Comparison of ENCODE assay signal across 8 cellular contexts in genomic region chr15:34543860-34544649, GRCh38. TPM values are rescaled to one million over a fixed set of nuclear protein-coding genes. Genes with fewer than 3 reads are reported as not detected.
A peak's percentile ranks its signal among the peaks of the same experiment; 100 is the strongest.
DNase-seq lines count a peak whose midpoint lies in the region; ATAC-seq, FAIRE-seq and TF ChIP-seq lines count a peak whose summit lies in the region.
"Not testable (repeated sequence)": the region's sequence is repeated elsewhere in the genome, so short reads cannot be mapped to it uniquely, and the experiment has no call there.

No MANE protein-coding gene starts in this region.

- H3K27me3 Mint-ChIP-seq in CD4-positive, CD25-positive, alpha-beta regulatory T cell; T-helper 2 cell treated with Interferon-gamma antibody and Interleukin-4, amounts not matched to agents 5 μg/mL and 100 μg/mL, for 36 hours (ENCODE audit: low read depth); activated CD8-positive, alpha-beta T cell treated with anti-CD3 and anti-CD28 coated beads, Interleukin-2, amount 10 ng/mL, durations not matched to agents 7 days and 5 days (ENCODE audit: low read depth); stimulated activated naive CD8-positive, alpha-beta T cell treated with anti-CD3 and anti-CD28 coated beads, Interleukin-15, amount 100 ng/mL, for 72 hours: not testable (repeated sequence)

- H3K9ac ChIP-seq in PC-3 (ENCODE audit: low read length); endothelial cell of umbilical vein (replicated peaks; ENCODE audit: extremely low read depth, insufficient read depth, low read length): not testable (repeated sequence)

- POLR2A ChIA-PET in PC-3 (lab: Charles Lee; ENCODE audit: unreplicated experiment); activated CD8-positive, alpha-beta T cell treated with anti-CD3 and anti-CD28 coated beads, Interleukin-2, amount 10 ng/mL, durations not matched to agents 7 days and 5 days (lab: Charles Lee); endothelial cell of umbilical vein (lab: Charles Lee): not testable (repeated sequence)

- H3K9me3 Mint-ChIP-seq in CD4-positive, CD25-positive, alpha-beta regulatory T cell; T-helper 2 cell treated with Interferon-gamma antibody and Interleukin-4, amounts not matched to agents 5 μg/mL and 100 μg/mL, for 36 hours; activated CD8-positive, alpha-beta T cell treated with anti-CD3 and anti-CD28 coated beads, Interleukin-2, amount 10 ng/mL, durations not matched to agents 7 days and 5 days (ENCODE audit: insufficient read depth); activated naive CD4-positive, alpha-beta T cell treated with anti-CD3 and anti-CD28 coated beads, Interleukin-2, amount 50 U/mL, for 72 hours; stimulated activated naive CD8-positive, alpha-beta T cell treated with anti-CD3 and anti-CD28 coated beads, Interleukin-15, amount 100 ng/mL, for 72 hours: not testable (repeated sequence)

- CTCF ChIA-PET in PC-3 (lab: Charles Lee); activated CD8-positive, alpha-beta T cell treated with anti-CD3 and anti-CD28 coated beads, Interleukin-2, amount 10 ng/mL, durations not matched to agents 7 days and 5 days (lab: Charles Lee); endothelial cell of umbilical vein (lab: Charles Lee): not testable (repeated sequence)

- H3K9me2 ChIP-seq in PC-3 (replicated peaks; ENCODE audit: low read length), result not testable (repeated sequence)

- not testable (repeated sequence) for H3K4me1 Mint-ChIP-seq in CD4-positive, CD25-positive, alpha-beta regulatory T cell; T-helper 2 cell treated with Interferon-gamma antibody and Interleukin-4, amounts not matched to agents 5 μg/mL and 100 μg/mL, for 36 hours (ENCODE audit: low read depth); activated CD8-positive, alpha-beta T cell treated with anti-CD3 and anti-CD28 coated beads, Interleukin-2, amount 10 ng/mL, durations not matched to agents 7 days and 5 days (ENCODE audit: low read depth); stimulated activated naive CD8-positive, alpha-beta T cell treated with anti-CD3 and anti-CD28 coated beads, Interleukin-15, amount 100 ng/mL, for 72 hours

- peak; percentile 74 to 81 for ATAC-seq in CD4-positive, CD25-positive, alpha-beta regulatory T cell (ENCODE audit: low read depth in 2 of 2)
- ATAC-seq in PC-3 (peak; percentile 76), gastrocnemius medialis (peak; percentile 26 to 33)
- ATAC-seq in activated CD8-positive, alpha-beta T cell treated with anti-CD3 and anti-CD28 coated beads, Interleukin-2, amount 10 ng/mL, durations not matched to agents 7 days and 5 days, result peak; percentile 86
- peak; percentile 88 to 98 for ATAC-seq in activated naive CD4-positive, alpha-beta T cell treated with anti-CD3 and anti-CD28 coated beads, Interleukin-2, amount 50 U/mL, for 72 hours
- peak; percentile 95 for ATAC-seq in stimulated activated naive CD8-positive, alpha-beta T cell treated with anti-CD3 and anti-CD28 coated beads, Interleukin-15, amount 100 ng/mL, for 72 hours

- H3K4me2 ChIP-seq in PC-3 (ENCODE audit: low read length); endothelial cell of umbilical vein (ENCODE audit: insufficient read depth, low read length): not testable (repeated sequence)

- peak; percentile 74 for FAIRE-seq in endothelial cell of umbilical vein (lab: Jason Lieb, UNC)

- not testable (repeated sequence) for H3F3A ChIP-seq in PC-3 (ENCODE audit: low read length, unreplicated experiment)

- DNase-seq in CD4-positive, CD25-positive, alpha-beta regulatory T cell; PC-3; activated CD8-positive, alpha-beta T cell treated with anti-CD3 and anti-CD28 coated beads, Interleukin-2, amount 10 ng/mL, durations not matched to agents 7 days and 5 days; activated naive CD4-positive, alpha-beta T cell treated with anti-CD3 and anti-CD28 coated beads, Interleukin-2, amount 50 U/mL, for 72 hours (ENCODE audit: low spot score in 2 of 2); endothelial cell of umbilical vein (ENCODE audit: low read depth, low spot score); gastrocnemius medialis; stimulated activated naive CD8-positive, alpha-beta T cell treated with anti-CD3 and anti-CD28 coated beads, Interleukin-15, amount 100 ng/mL, for 72 hours: not testable (repeated sequence)
- DNase-seq in T-helper 2 cell treated with Interferon-gamma antibody and Interleukin-4, amounts not matched to agents 5 μg/mL and 100 μg/mL, for 36 hours (ENCODE audit: low spot score), result peak; percentile 24

- not testable (repeated sequence) for H4K20me1 ChIP-seq in PC-3 (ENCODE audit: low read length); endothelial cell of umbilical vein (replicated peaks; ENCODE audit: control insufficient read depth, extremely low read depth, insufficient read depth, low read length)

- H3K9me1 ChIP-seq in endothelial cell of umbilical vein (replicated peaks; ENCODE audit: control insufficient read depth, extremely low read depth, insufficient read depth, low read length), result not testable (repeated sequence)

- H3K79me2 ChIP-seq in PC-3 (ENCODE audit: low read length); endothelial cell of umbilical vein (ENCODE audit: control insufficient read depth, insufficient read depth, low read length): not testable (repeated sequence)

- not testable (repeated sequence) for H3K36me3 ChIP-seq in CD4-positive, CD25-positive, alpha-beta regulatory T cell (ENCODE audit: control insufficient read depth, insufficient read depth, low read length); PC-3 (ENCODE audit: low read depth, low read length); endothelial cell of umbilical vein (ENCODE audit: control insufficient read depth in 2 of 2, extremely low read depth in 1 of 2, insufficient read depth in 2 of 2, low read length in 2 of 2); gastrocnemius medialis

- H3K4me1 ChIP-seq in CD4-positive, CD25-positive, alpha-beta regulatory T cell (ENCODE audit: control insufficient read depth, insufficient read depth, low read length, poor library complexity, severe bottlenecking); PC-3 (ENCODE audit: insufficient read depth, low read length); endothelial cell of umbilical vein (ENCODE audit: control insufficient read depth, extremely low read depth, insufficient read depth, low read length); gastrocnemius medialis: not testable (repeated sequence)

- not testable (repeated sequence) for H2AFZ ChIP-seq in PC-3 (ENCODE audit: low read length); endothelial cell of umbilical vein (ENCODE audit: low read depth, low read length)

- H3K4me3 Mint-ChIP-seq in CD4-positive, CD25-positive, alpha-beta regulatory T cell; T-helper 2 cell treated with Interferon-gamma antibody and Interleukin-4, amounts not matched to agents 5 μg/mL and 100 μg/mL, for 36 hours; activated CD8-positive, alpha-beta T cell treated with anti-CD3 and anti-CD28 coated beads, Interleukin-2, amount 10 ng/mL, durations not matched to agents 7 days and 5 days; stimulated activated naive CD8-positive, alpha-beta T cell treated with anti-CD3 and anti-CD28 coated beads, Interleukin-15, amount 100 ng/mL, for 72 hours: not testable (repeated sequence)

- not testable (repeated sequence) for TF ChIP-seq POLR2A in endothelial cell of umbilical vein (IDR thresholded peaks at IDR 0.05; ENCODE audit: low read depth, low read length); gastrocnemius medialis (IDR thresholded peaks at IDR 0.05)

- dilution Hi-C loops in endothelial cell of umbilical vein (cut with MboI; ENCODE audit: extremely low pct_ligation_motif_present, low sequenced_read_pairs), result not testable (repeated sequence)

- not testable (repeated sequence) for TF ChIP-seq CTCF in PC-3 (conservative IDR thresholded peaks at IDR 0.05; ENCODE audit: low read depth, low read length); endothelial cell of umbilical vein (IDR thresholded peaks at IDR 0.05; ENCODE audit: extremely low read depth in 1 of 2, insufficient read depth in 1 of 2, low read depth in 1 of 2, low read length in 2 of 2); gastrocnemius medialis (IDR thresholded peaks at IDR 0.05 in 4 of 5, conservative IDR thresholded peaks at IDR 0.05 in 1 of 5)

- H3K9me3 ChIP-seq in CD4-positive, CD25-positive, alpha-beta regulatory T cell (ENCODE audit: control insufficient read depth in 2 of 2, low read length in 2 of 2); PC-3 (ENCODE audit: low read length); endothelial cell of umbilical vein (replicated peaks; ENCODE audit: control insufficient read depth, insufficient read depth, low read length); gastrocnemius medialis: not testable (repeated sequence)

- in situ Hi-C loops in gastrocnemius medialis (cut with MboI; ENCODE audit: low sequenced_read_pairs in 4 of 4), result not testable (repeated sequence)

- not testable (repeated sequence) for H3K27ac ChIP-seq in CD4-positive, CD25-positive, alpha-beta regulatory T cell (ENCODE audit: insufficient read depth, low read length, poor library complexity, severe bottlenecking); PC-3 (ENCODE audit: low read length); endothelial cell of umbilical vein (ENCODE audit: insufficient read depth, low read depth, low read length); gastrocnemius medialis

- not testable (repeated sequence) for H3K36me3 Mint-ChIP-seq in CD4-positive, CD25-positive, alpha-beta regulatory T cell; T-helper 2 cell treated with Interferon-gamma antibody and Interleukin-4, amounts not matched to agents 5 μg/mL and 100 μg/mL, for 36 hours (ENCODE audit: low read depth); activated CD8-positive, alpha-beta T cell treated with anti-CD3 and anti-CD28 coated beads, Interleukin-2, amount 10 ng/mL, durations not matched to agents 7 days and 5 days (ENCODE audit: low read depth); activated naive CD4-positive, alpha-beta T cell treated with anti-CD3 and anti-CD28 coated beads, Interleukin-2, amount 50 U/mL, for 72 hours

- not testable (repeated sequence) for H3K27ac Mint-ChIP-seq in CD4-positive, CD25-positive, alpha-beta regulatory T cell; T-helper 2 cell treated with Interferon-gamma antibody and Interleukin-4, amounts not matched to agents 5 μg/mL and 100 μg/mL, for 36 hours; activated CD8-positive, alpha-beta T cell treated with anti-CD3 and anti-CD28 coated beads, Interleukin-2, amount 10 ng/mL, durations not matched to agents 7 days and 5 days; activated naive CD4-positive, alpha-beta T cell treated with anti-CD3 and anti-CD28 coated beads, Interleukin-2, amount 50 U/mL, for 72 hours; stimulated activated naive CD8-positive, alpha-beta T cell treated with anti-CD3 and anti-CD28 coated beads, Interleukin-15, amount 100 ng/mL, for 72 hours

- not testable (repeated sequence) for BruUV-seq in PC-3 (replicated peaks; lab: Mats Ljungman, UMichigan); endothelial cell of umbilical vein (replicated peaks; lab: Mats Ljungman, UMichigan)

- not testable (repeated sequence) for H3K4me3 ChIP-seq in CD4-positive, CD25-positive, alpha-beta regulatory T cell (ENCODE audit: low read depth, low read length); PC-3 (ENCODE audit: low read length); endothelial cell of umbilical vein (replicated peaks in 1 of 3; ENCODE audit: insufficient read depth in 1 of 3, low read depth in 1 of 3, low read length in 3 of 3); gastrocnemius medialis

- intact Hi-C loops in PC-3 (cut with micrococcal nuclease); endothelial cell of umbilical vein (cut with micrococcal nuclease); gastrocnemius medialis (cut with DNase I; ENCODE audit: low total_unique reads): not testable (repeated sequence)

- not testable (repeated sequence) for H3K27me3 ChIP-seq in CD4-positive, CD25-positive, alpha-beta regulatory T cell (ENCODE audit: control insufficient read depth, insufficient read depth, low read length); PC-3 (ENCODE audit: low read length); endothelial cell of umbilical vein (ENCODE audit: control insufficient read depth in 2 of 2, insufficient read depth in 2 of 2, low read length in 2 of 2); gastrocnemius medialis

RNA-seq across cellular contexts. Expression of gene GOLGA8B, which starts 39.4 kb away (rescaled TPM):
- 545 TPM for total RNA-seq in CD4-positive, CD25-positive, alpha-beta regulatory T cell
- 10 to 100 TPM in 2 of 4 donors, 1 to 10 TPM in 2; 5.1 to 14.2 (median 9.6) TPM for polyA plus RNA-seq in CD4-positive, CD25-positive, alpha-beta regulatory T cell
- total RNA-seq in PC-3 (2014; rRNA removed), result 50.0 and 51.0 TPM in 2 replicates
- total RNA-seq in activated CD8-positive, alpha-beta T cell treated with anti-CD3 and anti-CD28 coated beads, Interleukin-2, amount 10 ng/mL, durations not matched to agents 7 days and 5 days, result 100 to 1,000 TPM; 189 to 191 TPM
- 100 to 1,000 TPM; 148 to 163 TPM for total RNA-seq in activated naive CD4-positive, alpha-beta T cell treated with anti-CD3 and anti-CD28 coated beads, Interleukin-2, amount 50 U/mL, for 72 hours
- 36.0 and 45.0 TPM in 2 replicates for total RNA-seq in endothelial cell of umbilical vein
- 22.1 and 30.9 TPM in 2 replicates for polyA plus RNA-seq in endothelial cell of umbilical vein
- 3.7 and 9.3 TPM in 2 replicates for polyA plus RNA-seq in endothelial cell of umbilical vein (2011; cell fraction: cytosol; rRNA removed)
- 399 and 417 TPM in 2 replicates for polyA plus RNA-seq in endothelial cell of umbilical vein (2011; cell fraction: nucleus; rRNA removed)
- polyA plus RNA-seq in endothelial cell of umbilical vein (2012), result 21.3 and 31.3 TPM in 2 replicates
- 17.5 and 21.5 TPM in 2 replicates for polyA minus RNA-seq in endothelial cell of umbilical vein
- 9.1 TPM for polyA minus RNA-seq in endothelial cell of umbilical vein (2011; cell fraction: cytosol; rRNA and poly(A)+ RNA removed)
- 39.6 and 47.2 TPM in 2 replicates for polyA minus RNA-seq in endothelial cell of umbilical vein (2011; cell fraction: nucleus; rRNA and poly(A)+ RNA removed)
- total RNA-seq in gastrocnemius medialis, result 10 to 100 TPM in 2 of 4 donors, 1 to 10 TPM in 2; 2.5 to 55.5 (median 22.9) TPM

Comparison
In these comparisons a context has a peak if more than half of its experiments do, and no peak if none do; other contexts are left out.
1. ATAC-seq: peak in every context shown above with its lines; median percentile 95 in stimulated activated naive CD8-positive, alpha-beta T cell treated with anti-CD3 and anti-CD28 coated beads, Interleukin-15, amount 100 ng/mL, for 72 hours; 93 in activated naive CD4-positive, alpha-beta T cell treated with anti-CD3 and anti-CD28 coated beads, Interleukin-2, amount 50 U/mL, for 72 hours; 86 in activated CD8-positive, alpha-beta T cell treated with anti-CD3 and anti-CD28 coated beads, Interleukin-2, amount 10 ng/mL, durations not matched to agents 7 days and 5 days; 78 in CD4-positive, CD25-positive, alpha-beta regulatory T cell; 76 in PC-3; 30 in gastrocnemius medialis.